ENCODE assay signal across 8 cellular contexts in the genomic region with DNA sequence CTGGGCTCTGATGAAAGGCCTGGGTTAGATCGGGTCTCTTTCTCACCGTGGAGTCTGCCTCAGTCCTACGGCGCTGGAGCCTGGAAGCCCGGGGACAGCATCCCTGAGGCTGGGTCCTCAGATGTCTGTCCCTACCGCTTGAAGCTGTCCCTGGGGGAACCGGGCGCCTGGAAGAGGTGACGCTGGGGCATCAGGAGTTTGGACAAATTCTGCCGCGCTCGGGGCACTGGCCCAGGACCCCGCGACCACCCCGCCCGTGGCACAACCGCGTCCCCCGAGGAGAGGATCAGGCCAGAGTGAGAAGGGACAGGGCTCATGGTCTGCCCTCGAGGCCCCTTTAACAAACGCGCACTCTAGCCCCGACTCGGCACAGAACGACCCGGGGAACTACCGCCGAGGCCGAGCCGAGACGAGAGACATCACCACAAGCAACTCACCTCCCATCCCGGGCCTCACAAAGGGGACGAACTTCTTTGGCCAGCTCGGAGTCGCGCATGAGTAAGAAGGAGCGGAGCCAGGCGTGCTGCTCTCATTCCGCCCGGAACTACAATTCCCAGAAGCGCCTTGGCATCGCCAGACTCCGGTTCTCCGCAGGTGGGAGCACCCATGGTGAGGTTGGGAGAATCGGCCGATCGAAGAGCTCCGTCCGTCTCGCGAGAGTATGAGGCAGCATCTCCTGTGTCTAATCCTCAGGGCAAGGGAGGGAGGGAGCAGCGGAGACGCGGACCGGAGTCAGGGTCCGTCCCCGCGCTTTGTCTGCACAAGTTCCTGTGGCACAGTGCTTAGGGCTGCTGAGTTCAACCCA. TPM values are rescaled to one million over a fixed set of nuclear protein-coding genes. Genes with fewer than 3 reads are reported as not detected.
DNase-seq lines count a peak whose midpoint lies in the region; ATAC-seq and TF ChIP-seq lines count a peak whose summit lies in the region.
"Not testable (repeated sequence)": the region's sequence is repeated elsewhere in the genome, so short reads cannot be mapped to it uniquely, and the experiment has no call there.

A gene (minus strand): TSS at position 548 of the 805 bp plus-strand sequence. CDS start 663 bp downstream, outside the sequence.

- DNase-seq in NB4 (ENCODE audit: low read depth) = peak; percentile 97
- peak; percentile 78 for DNase-seq in activated naive CD8-positive, alpha-beta T cell treated with anti-CD3 and anti-CD28 coated beads for 36 hours
- peak; percentile 92 for DNase-seq in glomerular visceral epithelial cell (ENCODE audit: extremely low spot score)
- peak; percentile 64 for DNase-seq in non-pigmented ciliary epithelial cell (ENCODE audit: low read depth)

- peaks cover 10% of the 10 kb centered on the region for H3K4me1 Mint-ChIP-seq in activated naive CD8-positive, alpha-beta T cell treated with anti-CD3 and anti-CD28 coated beads for 36 hours

- H3K9me3 ChIP-seq in stomach smooth muscle (ENCODE audit: control insufficient read depth in 2 of 2, low read length in 2 of 2) = not testable (repeated sequence)

- not testable (repeated sequence) for H3K27me3 ChIP-seq in stomach smooth muscle (ENCODE audit: control insufficient read depth in 1 of 2, insufficient read depth in 2 of 2, low read length in 2 of 2)

- not testable (repeated sequence) for TF ChIP-seq POLR2A in NB4 (IDR thresholded peaks at IDR 0.05; ENCODE audit: extremely low read depth, insufficient read length)

- peaks cover 23% of the 10 kb centered on the region for H3K36me3 Mint-ChIP-seq in activated naive CD8-positive, alpha-beta T cell treated with anti-CD3 and anti-CD28 coated beads for 36 hours

- ATAC-seq in HG02571 (IDR thresholded peaks at IDR 0.05; ENCODE audit: unreplicated experiment) = peak; percentile 81
- peak; percentile 99 for ATAC-seq in SK-N-SH treated with all-trans-retinoic acid at 6 μM for 48 hours

- H3K4me1 ChIP-seq in stomach smooth muscle (ENCODE audit: control insufficient read depth, insufficient read depth, low read length) = not testable (repeated sequence)

- H3K9ac ChIP-seq in stomach smooth muscle (ENCODE audit: low read length in 2 of 2) = peak within 1 kb of the TSS; percentile 38 to 66

- H3K36me3 ChIP-seq in stomach smooth muscle (ENCODE audit: control insufficient read depth in 2 of 2, insufficient read depth in 2 of 2, low read length in 2 of 2) = not testable (repeated sequence)

- peak within 1 kb of the TSS; percentile 80 for H3K4me3 Mint-ChIP-seq in activated naive CD8-positive, alpha-beta T cell treated with anti-CD3 and anti-CD28 coated beads for 36 hours

- H3K4me3 ChIP-seq in GM08714 (ENCODE audit: low read length) = peak within 1 kb of the TSS; percentile 73; the same call in 1 of the 2 replicates
- H3K4me3 ChIP-seq in NB4 (ENCODE audit: low read depth, low read length) = peak within 1 kb of the TSS; percentile 64
- H3K4me3 ChIP-seq in stomach smooth muscle (ENCODE audit: low read length in 2 of 2) = peak within 1 kb of the TSS in 1 of 2 donors; percentile 71

- H3K27ac ChIP-seq in stomach smooth muscle (ENCODE audit: low read length) = not testable (repeated sequence)

- not testable (repeated sequence) for TF ChIP-seq CTCF in NB4 (IDR thresholded peaks at IDR 0.05; ENCODE audit: low read depth, low read length)

- not testable (repeated sequence) for H3K27me3 Mint-ChIP-seq in activated naive CD8-positive, alpha-beta T cell treated with anti-CD3 and anti-CD28 coated beads for 36 hours

- not testable (repeated sequence) for H3K9me3 Mint-ChIP-seq in activated naive CD8-positive, alpha-beta T cell treated with anti-CD3 and anti-CD28 coated beads for 36 hours

- peak within 1 kb of the TSS; percentile 72 for H3K27ac Mint-ChIP-seq in activated naive CD8-positive, alpha-beta T cell treated with anti-CD3 and anti-CD28 coated beads for 36 hours

RNA-seq across cellular contexts. Expression of the gene that starts here (rescaled TPM):
- total RNA-seq in activated naive CD8-positive, alpha-beta T cell treated with anti-CD3 and anti-CD28 coated beads for 36 hours = 1 to 10 TPM; 6.6 to 7.6 TPM
